In the genomic region with DNA sequence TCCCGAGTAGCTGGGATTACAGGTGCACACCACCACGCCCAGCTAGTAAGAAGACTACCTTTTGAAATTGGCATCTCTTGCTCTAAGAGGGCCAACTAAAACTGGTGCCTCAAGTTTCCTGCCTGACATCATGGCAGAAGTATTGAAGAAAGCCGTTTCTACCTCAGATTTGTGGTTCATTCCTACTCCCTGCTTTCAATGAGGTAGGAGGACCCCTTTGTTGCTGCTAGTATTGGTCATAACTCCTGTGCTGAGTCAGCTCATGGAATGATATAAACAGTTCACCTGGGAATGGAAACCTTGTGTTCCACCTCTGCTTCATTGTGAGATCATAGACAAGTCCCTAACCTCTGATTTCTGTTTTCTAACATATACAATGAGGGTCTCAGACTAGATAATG, we compare ENCODE assay signal across 17 cellular contexts.
DNase-seq lines count a peak whose midpoint lies in the region; ATAC-seq and TF ChIP-seq lines count a peak whose summit lies in the region.
"Had no signal": no experiment of that assay in that cellular context is flagged by ENCODE, and none has a peak within 500 bp of the region (broad histone marks: within the 10 kb centered on the region; RNA-seq: fewer than 3 reads in every experiment).

No MANE protein-coding gene starts in this region.

- H3K9me3 Mint-ChIP-seq in activated naive CD4-positive, alpha-beta T cell treated with anti-CD3 and anti-CD28 coated beads, Interleukin-2, amount 50 U/mL, for 72 hours, result no peaks in the 10 kb centered on the region

- H3K27ac ChIP-seq in mammary epithelial cell (ENCODE audit: insufficient read depth, low read depth, low read length), result peak overlapping the region; percentile 88
- H3K27ac ChIP-seq in dorsolateral prefrontal cortex, result peak overlapping the region in 7 of 59 donors; percentile 18 to 83 (median 75)
- H3K27ac ChIP-seq: sigmoid colon, testis had no signal

- H2AFZ ChIP-seq in mammary epithelial cell (ENCODE audit: low read depth, low read length), result no peak overlapping the region

- H3K4me3 ChIP-seq in mammary epithelial cell (replicated peaks in 1 of 3; ENCODE audit: insufficient read depth in 1 of 3, low read depth in 2 of 3, low read length in 3 of 3), result no peak overlapping the region
- H3K4me3 ChIP-seq in dorsolateral prefrontal cortex, result no peak overlapping the region
- H3K4me3 ChIP-seq: HAP-1, sigmoid colon, testis had no signal

- intact Hi-C loops in mammary epithelial cell (cut with micrococcal nuclease), result loop anchor here (5.0 kb wide), 1 partner anchor 56 kb away; no protein-coding TSS in a partner anchor
- intact Hi-C loops in dorsolateral prefrontal cortex (cut with DNase I), result no loop called here

- no peak for DNase-seq in activated naive CD4-positive, alpha-beta T cell treated with anti-CD3 and anti-CD28 coated beads, Interleukin-2, amount 50 U/mL, for 72 hours (ENCODE audit: low spot score in 2 of 2)
- DNase-seq in activated naive CD4-positive, alpha-beta T cell (lab: John Stamatoyannopoulos, UW), result no peak
- DNase-seq in M059J (ENCODE audit: low read depth) (peak; percentile 70), mammary epithelial cell (peak; percentile 89), dorsolateral prefrontal cortex (no peak), NCI-H2107 treated with DMSO at 0.1 percent for 48 hours (lab: John Stamatoyannopoulos, UW; ENCODE audit: unreplicated experiment) (no peak)
- no peak for DNase-seq in stimulated activated naive CD8-positive, alpha-beta T cell treated with anti-CD3 and anti-CD28 coated beads, Interleukin-15, Interleukin-2, amounts not matched to agents 100 U/mL and 50 U/mL, for 24 hours
- DNase-seq: activated CD4-positive, alpha-beta T cell treated with anti-CD3 and anti-CD28 coated beads, Interleukin-2, amount 50 U/mL, for 4 hours; activated naive CD4-positive, alpha-beta T cell treated with Interleukin-2 at 50 U/mL for 16 hours; AML-193; hippocampal formation; NCI-H2029 treated with DMSO at 0.1 percent for 48 hours; NCI-H526; sigmoid colon; testis had no signal

- no peak overlapping the region for H3K9ac ChIP-seq in mammary epithelial cell (ENCODE audit: insufficient read depth, low read length)

- in situ Hi-C loops in mammary epithelial cell (cut with MboI; ENCODE audit: low sequenced_read_pairs in 2 of 2), result no loop called here

- WGBS in mammary epithelial cell (ENCODE audit: low coverage, missing lambda C conversion rate), result 56% methylated on average over 3 of the region's 3 CpGs

- no peaks in the 10 kb centered on the region for H4K20me1 ChIP-seq in mammary epithelial cell (ENCODE audit: insufficient read depth, low read length)

- no peaks in the 10 kb centered on the region for H3K27me3 ChIP-seq in mammary epithelial cell (ENCODE audit: insufficient read depth, low read length)
- no peaks in the 10 kb centered on the region for H3K27me3 ChIP-seq in dorsolateral prefrontal cortex
- H3K27me3 ChIP-seq: sigmoid colon, testis had no signal

- peak overlapping the region; percentile 24 to 69 for H3K27ac Mint-ChIP-seq in activated naive CD4-positive, alpha-beta T cell treated with anti-CD3 and anti-CD28 coated beads, Interleukin-2, amount 50 U/mL, for 72 hours

- no peak for TF ChIP-seq CTCF in mammary epithelial cell (conservative IDR thresholded peaks at IDR 0.05 in 1 of 2, IDR thresholded peaks at IDR 0.05 in 1 of 2; ENCODE audit: extremely low read depth in 1 of 2, insufficient read depth in 1 of 2, low read depth in 1 of 2, low read length in 2 of 2)
- no peak for TF ChIP-seq CTCF in dorsolateral prefrontal cortex (IDR thresholded peaks at IDR 0.05 in 54 of 56, conservative IDR thresholded peaks at IDR 0.05 in 2 of 56; ENCODE audit: low read depth in 1 of 56, partially characterized antibody in 56 of 56)

- peak; percentile 56 to 69 for ATAC-seq in activated naive CD4-positive, alpha-beta T cell treated with anti-CD3 and anti-CD28 coated beads, Interleukin-2, amount 50 U/mL, for 72 hours
- peak; percentile 20 for ATAC-seq in stimulated activated naive CD8-positive, alpha-beta T cell treated with anti-CD3 and anti-CD28 coated beads, Interleukin-15, Interleukin-2, amounts not matched to agents 100 U/mL and 50 U/mL, for 24 hours
- ATAC-seq in esophagus mucosa, result no peak

- BruUV-seq in mammary epithelial cell (replicated peaks; lab: Mats Ljungman, UMichigan), result no TSS peak

- no peaks in the 10 kb centered on the region for H3K36me3 ChIP-seq in mammary epithelial cell (ENCODE audit: insufficient read depth, low read length)
- H3K36me3 ChIP-seq: HAP-1, sigmoid colon had no signal

- H3K9me3 ChIP-seq in mammary epithelial cell (replicated peaks; ENCODE audit: insufficient read depth, low read length), result no peaks in the 10 kb centered on the region
- H3K9me3 ChIP-seq: HAP-1, sigmoid colon, testis had no signal

- H3K4me1 ChIP-seq in mammary epithelial cell (ENCODE audit: insufficient read depth, low read length), result peaks cover 51% of the 10 kb centered on the region
- H3K4me1 ChIP-seq: testis had no signal

- CTCF ChIA-PET in mammary epithelial cell (lab: Charles Lee; ENCODE audit: low non-redundant PET), result no interaction called here

- H3K4me2 ChIP-seq in mammary epithelial cell (ENCODE audit: insufficient read depth, low read depth, low read length), result peak overlapping the region; percentile 27

- dilution Hi-C loops in mammary epithelial cell (cut with HindIII; ENCODE audit: low sequenced_read_pairs), result no loop called here

- H3K79me2 ChIP-seq in mammary epithelial cell (ENCODE audit: insufficient read depth, low read length), result peaks cover 81% of the 10 kb centered on the region

- H3K36me3 Mint-ChIP-seq in activated naive CD4-positive, alpha-beta T cell treated with anti-CD3 and anti-CD28 coated beads, Interleukin-2, amount 50 U/mL, for 72 hours, result peaks cover 10 to 86% of the 10 kb centered on the region in 2 donors

Comparison
In these comparisons a context has a peak if more than half of its experiments do, and no peak if none do; other contexts are left out.
1. DNase-seq: peak in M059J (single experiment) and mammary epithelial cell (single experiment); none in activated naive CD4-positive, alpha-beta T cell treated with anti-CD3 and anti-CD28 coated beads, Interleukin-2, amount 50 U/mL, for 72 hours (0 of 2), activated naive CD4-positive, alpha-beta T cell (0 of 4), stimulated activated naive CD8-positive, alpha-beta T cell treated with anti-CD3 and anti-CD28 coated beads, Interleukin-15, Interleukin-2, amounts not matched to agents 100 U/mL and 50 U/mL, for 24 hours (single experiment), dorsolateral prefrontal cortex (0 of 10) and NCI-H2107 treated with DMSO at 0.1 percent for 48 hours (single experiment).